ENCODE assay signal across 1 cellular context in the genomic region with DNA sequence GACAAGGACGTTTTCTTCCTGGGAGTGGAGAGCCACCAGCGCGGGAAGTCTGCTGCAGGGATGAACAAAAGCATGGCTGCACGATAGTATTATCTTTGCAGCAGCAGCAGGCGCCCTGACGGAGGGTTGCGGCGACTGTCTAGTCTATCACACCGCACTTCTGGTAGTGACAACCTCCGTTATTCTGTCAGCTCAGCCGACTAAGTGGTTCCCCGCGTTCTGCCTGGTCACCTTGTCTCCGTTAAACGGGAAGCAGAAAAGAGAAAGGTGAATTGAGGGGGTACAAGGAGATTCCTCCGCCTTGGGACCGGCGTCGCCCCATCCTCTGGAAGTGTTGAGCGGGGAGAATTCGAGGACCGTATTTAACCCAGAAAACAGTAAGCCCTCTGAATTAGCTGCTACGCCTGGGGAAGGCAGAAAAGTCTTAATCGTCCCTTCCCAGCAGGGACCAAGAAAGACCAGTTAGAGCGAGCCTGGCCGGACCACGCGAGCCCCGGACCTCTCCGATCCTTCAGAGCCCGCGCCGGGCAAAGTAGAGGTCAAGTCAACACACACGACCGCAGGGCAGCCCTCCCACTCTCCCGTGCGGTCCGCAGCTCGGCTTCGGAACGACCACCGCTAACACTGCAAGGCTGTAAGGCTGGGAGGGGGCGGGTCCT.
TF ChIP-seq lines count a peak whose summit lies in the region.

No MANE protein-coding gene starts in this region.

TF ChIP-seq in K562, 482 proteins besides CTCF, POLR2A, EP300 and RAD21 (continued from another document and continues in another):
- TF ChIP-seq, protein P1, sequence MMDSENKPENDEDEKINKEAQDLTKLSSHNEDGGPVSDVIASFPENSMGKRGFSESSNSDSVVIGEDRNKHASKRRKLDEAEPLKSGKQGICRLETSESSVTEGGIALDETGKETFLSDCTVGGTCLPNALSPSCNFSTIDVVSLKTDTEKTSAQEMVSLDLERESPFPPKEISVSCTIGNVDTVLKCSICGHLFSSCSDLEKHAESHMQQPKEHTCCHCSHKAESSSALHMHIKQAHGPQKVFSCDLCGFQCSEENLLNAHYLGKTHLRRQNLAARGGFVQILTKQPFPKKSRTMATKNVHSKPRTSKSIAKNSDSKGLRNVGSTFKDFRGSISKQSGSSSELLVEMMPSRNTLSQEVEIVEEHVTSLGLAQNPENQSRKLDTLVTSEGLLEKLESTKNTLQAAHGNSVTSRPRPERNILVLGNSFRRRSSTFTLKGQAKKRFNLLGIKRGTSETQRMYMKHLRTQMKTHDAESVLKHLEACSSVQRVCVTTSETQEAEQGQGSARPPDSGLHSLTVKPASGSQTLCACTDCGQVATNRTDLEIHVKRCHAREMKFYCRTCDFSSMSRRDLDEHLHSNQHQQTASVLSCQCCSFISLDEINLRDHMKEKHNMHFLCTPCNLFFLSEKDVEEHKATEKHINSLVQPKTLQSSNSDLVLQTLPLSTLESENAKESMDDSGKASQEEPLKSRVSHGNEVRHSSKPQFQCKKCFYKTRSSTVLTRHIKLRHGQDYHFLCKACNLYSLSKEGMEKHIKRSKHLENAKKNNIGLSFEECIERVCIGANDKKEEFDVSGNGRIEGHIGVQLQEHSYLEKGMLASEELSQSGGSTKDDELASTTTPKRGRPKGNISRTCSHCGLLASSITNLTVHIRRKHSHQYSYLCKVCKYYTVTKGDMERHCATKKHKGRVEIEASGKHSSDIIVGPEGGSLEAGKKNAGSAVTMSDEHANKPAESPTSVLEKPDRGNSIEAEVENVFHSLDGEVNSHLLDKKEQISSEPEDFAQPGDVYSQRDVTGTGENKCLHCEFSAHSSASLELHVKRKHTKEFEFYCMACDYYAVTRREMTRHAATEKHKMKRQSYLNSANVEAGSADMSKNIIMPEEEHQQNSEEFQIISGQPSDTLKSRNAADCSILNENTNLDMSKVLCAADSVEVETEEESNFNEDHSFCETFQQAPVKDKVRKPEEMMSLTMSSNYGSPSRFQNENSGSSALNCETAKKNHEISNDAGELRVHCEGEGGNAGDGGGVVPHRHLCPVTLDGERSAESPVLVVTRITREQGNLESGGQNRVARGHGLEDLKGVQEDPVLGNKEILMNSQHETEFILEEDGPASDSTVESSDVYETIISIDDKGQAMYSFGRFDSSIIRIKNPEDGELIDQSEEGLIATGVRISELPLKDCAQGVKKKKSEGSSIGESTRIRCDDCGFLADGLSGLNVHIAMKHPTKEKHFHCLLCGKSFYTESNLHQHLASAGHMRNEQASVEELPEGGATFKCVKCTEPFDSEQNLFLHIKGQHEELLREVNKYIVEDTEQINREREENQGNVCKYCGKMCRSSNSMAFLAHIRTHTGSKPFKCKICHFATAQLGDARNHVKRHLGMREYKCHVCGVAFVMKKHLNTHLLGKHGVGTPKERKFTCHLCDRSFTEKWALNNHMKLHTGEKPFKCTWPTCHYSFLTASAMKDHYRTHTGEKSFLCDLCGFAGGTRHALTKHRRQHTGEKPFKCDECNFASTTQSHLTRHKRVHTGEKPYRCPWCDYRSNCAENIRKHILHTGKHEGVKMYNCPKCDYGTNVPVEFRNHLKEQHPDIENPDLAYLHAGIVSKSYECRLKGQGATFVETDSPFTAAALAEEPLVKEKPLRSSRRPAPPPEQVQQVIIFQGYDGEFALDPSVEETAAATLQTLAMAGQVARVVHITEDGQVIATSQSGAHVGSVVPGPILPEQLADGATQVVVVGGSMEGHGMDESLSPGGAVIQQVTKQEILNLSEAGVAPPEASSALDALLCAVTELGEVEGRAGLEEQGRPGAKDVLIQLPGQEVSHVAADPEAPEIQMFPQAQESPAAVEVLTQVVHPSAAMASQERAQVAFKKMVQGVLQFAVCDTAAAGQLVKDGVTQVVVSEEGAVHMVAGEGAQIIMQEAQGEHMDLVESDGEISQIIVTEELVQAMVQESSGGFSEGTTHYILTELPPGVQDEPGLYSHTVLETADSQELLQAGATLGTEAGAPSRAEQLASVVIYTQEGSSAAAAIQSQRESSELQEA (IDR thresholded peaks at IDR 0.05; ENCODE audit: low read depth) = no peak
- TF ChIP-seq AFF4 (CRISPR knock-in tag; IDR thresholded peaks at IDR 0.05) (no peak), E4F1 (CRISPR knock-in tag; IDR thresholded peaks at IDR 0.05; ENCODE audit: borderline replicate concordance) (no peak), GATA2 (CRISPR knock-in tag; IDR thresholded peaks at IDR 0.05) (peak; percentile 78; the same call in 1 of the 2 replicates), ETV1 (tag; conservative IDR thresholded peaks at IDR 0.05; ENCODE audit: low read depth) (no peak), ZNF830 (CRISPR knock-in tag; IDR thresholded peaks at IDR 0.05) (no peak), RBM14 (IDR thresholded peaks at IDR 0.05; ENCODE audit: borderline replicate concordance, insufficient read depth, low read depth, low read length) (no peak), RFX7 (CRISPR knock-in tag; IDR thresholded peaks at IDR 0.05) (no peak), JUNB (CRISPR knock-in tag; conservative IDR thresholded peaks at IDR 0.05) (no peak), SRSF9 (IDR thresholded peaks at IDR 0.05; ENCODE audit: borderline replicate concordance, low read depth, low read length) (no peak), RBM22 (IDR thresholded peaks at IDR 0.05; ENCODE audit: low read depth, low read length, poor library complexity, severe bottlenecking) (no peak), ZKSCAN1 (IDR thresholded peaks at IDR 0.05; ENCODE audit: low read depth, low read length) (no peak), SMARCE1 (IDR thresholded peaks at IDR 0.05) (peak; percentile 76; the same call in 1 of the 2 replicates), CGGBP1 (CRISPR knock-in tag; IDR thresholded peaks at IDR 0.05) (no peak), GTF2B (IDR thresholded peaks at IDR 0.05; ENCODE audit: extremely low read depth, insufficient read length) (no peak), HDAC2 (IDR thresholded peaks at IDR 0.05) (no peak), ZNF586 (CRISPR knock-in tag; conservative IDR thresholded peaks at IDR 0.05) (no peak), CC2D1A (IDR thresholded peaks at IDR 0.05) (peak; percentile 43; the same call in 1 of the 2 replicates), RBFOX2 (IDR thresholded peaks at IDR 0.05; ENCODE audit: low read depth, low read length) (peak; percentile 63), RCOR1 (IDR thresholded peaks at IDR 0.05; ENCODE audit: borderline replicate concordance in 1 of 2, low read depth in 2 of 2, low read length in 2 of 2) (no peak), TCF3 (CRISPR knock-in tag; IDR thresholded peaks at IDR 0.05) (peak; percentile 94), RFX5 (IDR thresholded peaks at IDR 0.05; ENCODE audit: low read depth, low read length) (no peak), HES1 (IDR thresholded peaks at IDR 0.05; ENCODE audit: low read depth) (no peak), MCM2 (IDR thresholded peaks at IDR 0.05; ENCODE audit: low read depth) (no peak), STAT5A (IDR thresholded peaks at IDR 0.05; ENCODE audit: borderline replicate concordance, low read length) (peak; percentile 76; the same call in 1 of the 2 replicates), NRF1 (conservative IDR thresholded peaks at IDR 0.05 in 1 of 2, IDR thresholded peaks at IDR 0.05 in 1 of 2) (no peak), NEUROD1 (IDR thresholded peaks at IDR 0.05; ENCODE audit: borderline replicate concordance, low read depth, low read length, partially characterized antibody) (no peak), LEF1 (IDR thresholded peaks at IDR 0.05) (no peak), U2AF1 (optimal IDR thresholded peaks at IDR 0.05; ENCODE audit: low read depth, low read length) (no peak), DPF2 (IDR thresholded peaks at IDR 0.05) (peak; percentile 82), ZNF436 (CRISPR knock-in tag; IDR thresholded peaks at IDR 0.05) (no peak), PHF8 (IDR thresholded peaks at IDR 0.05; ENCODE audit: borderline replicate concordance, low read length) (peak; percentile 66; the same call in 1 of the 2 replicates), SRF (CRISPR knock-in tag; IDR thresholded peaks at IDR 0.05) (no peak), FUS (optimal IDR thresholded peaks at IDR 0.05; ENCODE audit: low read depth, low read length) (no peak), NCOR1 (IDR thresholded peaks at IDR 0.05) (peak; percentile 88), BMI1 (IDR thresholded peaks at IDR 0.05; ENCODE audit: low read length) (no peak), MED1 (CRISPR knock-in tag; IDR thresholded peaks at IDR 0.05; ENCODE audit: borderline replicate concordance) (no peak), ZNF512 (tag; IDR thresholded peaks at IDR 0.05) (no peak), PRPF4 (IDR thresholded peaks at IDR 0.05; ENCODE audit: insufficient read depth, low read depth, low read length, poor library complexity, severe bottlenecking) (no peak), SMAD3 (CRISPR knock-in tag; conservative IDR thresholded peaks at IDR 0.05) (no peak), RHOXF2B (CRISPR knock-in tag; conservative IDR thresholded peaks at IDR 0.05) (no peak), ZNF24 (IDR thresholded peaks at IDR 0.05) (no peak), TCF7L2 (IDR thresholded peaks at IDR 0.05; ENCODE audit: low read depth, low read length) (no peak)
- TF ChIP-seq, protein P2, sequence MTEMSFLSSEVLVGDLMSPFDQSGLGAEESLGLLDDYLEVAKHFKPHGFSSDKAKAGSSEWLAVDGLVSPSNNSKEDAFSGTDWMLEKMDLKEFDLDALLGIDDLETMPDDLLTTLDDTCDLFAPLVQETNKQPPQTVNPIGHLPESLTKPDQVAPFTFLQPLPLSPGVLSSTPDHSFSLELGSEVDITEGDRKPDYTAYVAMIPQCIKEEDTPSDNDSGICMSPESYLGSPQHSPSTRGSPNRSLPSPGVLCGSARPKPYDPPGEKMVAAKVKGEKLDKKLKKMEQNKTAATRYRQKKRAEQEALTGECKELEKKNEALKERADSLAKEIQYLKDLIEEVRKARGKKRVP (CRISPR knock-in tag; IDR thresholded peaks at IDR 0.05) = no peak
